Comparison of ENCODE assay signal across 9 cellular contexts in genomic region chr1:114342376-114342775, GRCh38.
A peak's percentile ranks its signal among the peaks of the same experiment; 100 is the strongest.
DNase-seq lines count a peak whose midpoint lies in the region; ATAC-seq and TF ChIP-seq lines count a peak whose summit lies in the region.
"Had no signal": no experiment of that assay in that cellular context is flagged by ENCODE, and none has a peak within 500 bp of the region (broad histone marks: within the 10 kb centered on the region; RNA-seq: fewer than 3 reads in every experiment).

No MANE protein-coding gene starts in this region.

- no peak for TF ChIP-seq CTCF in CD4-positive, alpha-beta T cell (IDR thresholded peaks at IDR 0.05)
- TF ChIP-seq CTCF in NB4 (IDR thresholded peaks at IDR 0.05; ENCODE audit: low read depth, low read length) (no peak), natural killer cell (IDR thresholded peaks at IDR 0.05) (no peak)

- no peaks in the 10 kb centered on the region for H3K36me3 Mint-ChIP-seq in CD4-positive, alpha-beta T cell (ENCODE audit: low read depth)
- H3K36me3 Mint-ChIP-seq in natural killer cell = no peaks in the 10 kb centered on the region

- H3K9me3 ChIP-seq in CD4-positive, alpha-beta T cell (ENCODE audit: control insufficient read depth, low read length) = no peaks in the 10 kb centered on the region

- no peaks in the 10 kb centered on the region for H3K9me3 Mint-ChIP-seq in CD4-positive, alpha-beta T cell
- peaks cover 0 to 2% of the 10 kb centered on the region in 2 donors for H3K9me3 Mint-ChIP-seq in natural killer cell

- no peak overlapping the region for H3K27ac ChIP-seq in CD4-positive, alpha-beta T cell (ENCODE audit: low read depth, low read length)

- peak in 5 of 10 experiments; percentile 13 to 34 (median 19) for DNase-seq in CD4-positive, alpha-beta T cell
- peak; percentile 61 for DNase-seq in NB4 (ENCODE audit: low read depth)
- DNase-seq in activated CD8-positive, alpha-beta memory T cell treated with anti-CD3 and anti-CD28 coated beads, Interleukin-2, amount 50 U/mL, for 4 hours = peak; percentile 46
- DNase-seq in natural killer cell = peak; percentile 74
- no peak for DNase-seq in NCI-H345 treated with DMSO at 0.1 percent for 48 hours (lab: John Stamatoyannopoulos, UW; ENCODE audit: unreplicated experiment)
- no peak for DNase-seq in effector CD8-positive, alpha-beta T cell (lab: John Stamatoyannopoulos, UW)
- DNase-seq in AG08396 (ENCODE audit: low spot score) = no peak

- no peak overlapping the region for H3K4me3 ChIP-seq in NB4 (ENCODE audit: low read depth, low read length)

- no peak for TF ChIP-seq POLR2A in NB4 (IDR thresholded peaks at IDR 0.05; ENCODE audit: extremely low read depth, insufficient read length)

- no peak for ATAC-seq in CD4-positive, alpha-beta T cell (ENCODE audit: poor library complexity)
- ATAC-seq in natural killer cell (peak; percentile 52 to 60 (median 58)), HG02610 (IDR thresholded peaks at IDR 0.05; ENCODE audit: unreplicated experiment) (no peak)

- H3K4me3 Mint-ChIP-seq in CD4-positive, alpha-beta T cell = peak overlapping the region; percentile 3
- H3K4me3 Mint-ChIP-seq in natural killer cell = peak overlapping the region; percentile 70

- POLR2A ChIA-PET in CD4-positive, alpha-beta T cell (lab: Charles Lee) = interaction anchor here (1.0 to 2.8 kb wide), 6 partner anchors 10 to 169 kb away, joined by 3 to 36 read pairs (median 4); partner anchors contain the start of gene TRIM33

- H3K27me3 Mint-ChIP-seq in CD4-positive, alpha-beta T cell = no peaks in the 10 kb centered on the region
- no peaks in the 10 kb centered on the region for H3K27me3 Mint-ChIP-seq in natural killer cell (ENCODE audit: low read depth in 2 of 2)

- H3K4me1 Mint-ChIP-seq in CD4-positive, alpha-beta T cell (ENCODE audit: low read depth) = peaks cover 65% of the 10 kb centered on the region
- peaks cover 90 to 93% of the 10 kb centered on the region in 2 donors for H3K4me1 Mint-ChIP-seq in natural killer cell

- intact Hi-C loops in CD4-positive, alpha-beta T cell (cut with DNase I, micrococcal nuclease) = loop anchor here (10.0 kb wide), 4 partner anchors 372 to 958 kb away; partner anchors contain the start of gene NRAS (in 1 of the 2)
- intact Hi-C loops in natural killer cell (cut with micrococcal nuclease) = loop anchor here (5.0 to 10.0 kb wide), 3 partner anchors 170 to 752 kb away; partner anchors contain the start of gene TRIM33

- peak overlapping the region; percentile 89 for H3K27ac Mint-ChIP-seq in CD4-positive, alpha-beta T cell
- H3K27ac Mint-ChIP-seq in natural killer cell = peak overlapping the region; percentile 89 to 91
- H3K27ac Mint-ChIP-seq: progenitor cell of endocrine pancreas had no signal

- no peaks in the 10 kb centered on the region for H3K27me3 ChIP-seq in CD4-positive, alpha-beta T cell (ENCODE audit: control insufficient read depth, insufficient read depth, low read length)

- CTCF ChIA-PET in CD4-positive, alpha-beta T cell (lab: Charles Lee) = no interaction called here

Comparison
In these comparisons a context has a peak if more than half of its experiments do, and no peak if none do; other contexts are left out.
1. ATAC-seq: peak in natural killer cell (3 of 3); none in CD4-positive, alpha-beta T cell (single experiment) and HG02610 (single experiment).
2. DNase-seq: peak in NB4 (single experiment), activated CD8-positive, alpha-beta memory T cell treated with anti-CD3 and anti-CD28 coated beads, Interleukin-2, amount 50 U/mL, for 4 hours (single experiment) and natural killer cell (single experiment); none in NCI-H345 treated with DMSO at 0.1 percent for 48 hours (single experiment), effector CD8-positive, alpha-beta T cell (single experiment) and AG08396 (single experiment).